8 cellular contexts compared by ENCODE assay signal in genomic region chr4:25767877-25768475, GRCh38.
DNase-seq lines count a peak whose midpoint lies in the region; ATAC-seq, FAIRE-seq and TF ChIP-seq lines count a peak whose summit lies in the region.

No MANE protein-coding gene starts in this region.

- no peaks in the 10 kb centered on the region for H3K4me1 ChIP-seq in adrenal gland (replicated peaks in 1 of 2)

- peaks cover 6% of the 10 kb centered on the region for H3K27me3 ChIP-seq in adrenal gland

- TF ChIP-seq CTCF in adrenal gland (IDR thresholded peaks at IDR 0.05), result peak; percentile 67 to 84 (median 79)

- FAIRE-seq in GM12892 (lab: Jason Lieb, UNC), result no peak

- no peak overlapping the region for H3K4me3 ChIP-seq in adrenal gland

- no peaks in the 10 kb centered on the region for H3K36me3 ChIP-seq in adrenal gland (replicated peaks in 1 of 2)

- H3K27ac ChIP-seq in adrenal gland, result no peak overlapping the region

- peak; percentile 5 for DNase-seq in DMS79 (lab: John Stamatoyannopoulos, UW)
- peak; percentile 53 for DNase-seq in NCI-H2196 treated with DMSO at 0.1 percent for 48 hours (lab: John Stamatoyannopoulos, UW; ENCODE audit: unreplicated experiment)
- peak; percentile 64 to 85 (median 72) for DNase-seq in adrenal gland
- DNase-seq in left cardiac atrium, result peak; percentile 55
- DNase-seq in putamen (ENCODE audit: low spot score), result peak; percentile 76
- DNase-seq in GM12892 (ENCODE audit: insufficient read length), result no peak

- no peak for TF ChIP-seq POLR2A in adrenal gland (IDR thresholded peaks at IDR 0.05)
- no peak for TF ChIP-seq POLR2A in GM12892 (IDR thresholded peaks at IDR 0.05; ENCODE audit: low read depth, low read length)

- intact Hi-C loops in adrenal gland (cut with DNase I) (loop anchor here (2.0 to 5.0 kb wide), 2 partner anchors 326 to 327 kb away; no protein-coding TSS in a partner anchor), left cardiac atrium (cut with DNase I) (loop anchor here (1.0 to 5.0 kb wide), 2 partner anchors 326 to 328 kb away; no protein-coding TSS in a partner anchor)

- ATAC-seq in HG02870 (IDR thresholded peaks at IDR 0.05; ENCODE audit: unreplicated experiment) (peak; percentile 55), left cardiac atrium (peak; percentile 83 to 87), HG03045 (IDR thresholded peaks at IDR 0.05; ENCODE audit: unreplicated experiment) (no peak)

- H3K9me3 ChIP-seq in adrenal gland (replicated peaks in 1 of 3), result no peaks in the 10 kb centered on the region

- WGBS in adrenal gland, 4 donors, result 22 to 35% (median 26%) methylated on average over 5 of the region's 5 CpGs
